Comparison of ENCODE assay signal across 27 cellular contexts in genomic region chr18:64712035-64712434, GRCh38.
"Had no signal": no experiment of that assay in that cellular context is flagged by ENCODE, and none has a peak within 500 bp of the region (broad histone marks: within the 10 kb centered on the region; RNA-seq: fewer than 3 reads in every experiment).

No MANE protein-coding gene starts in this region.

- H3K9me3 Mint-ChIP-seq: endodermal cell; mesothelial cell of epicardium; nephron; neural progenitor cell; stimulated activated memory B cell treated with anti-CD40 and anti-IgM and Interleukin-4, amounts not matched to agents 10 μg/mL and 1 μg/mL and 100 μg/mL, for 72 hours had no signal

- H3K27me3 Mint-ChIP-seq: dendritic cell treated with granulocyte-macrophage colony-stimulating factor and Interleukin-4, amounts not matched to agents 40 ng/mL and 50 ng/mL, for 4 days; naive thymus-derived CD4-positive, alpha-beta T cell; stimulated activated memory B cell treated with anti-CD40 and anti-IgM and Interleukin-4, amounts not matched to agents 10 μg/mL and 1 μg/mL and 100 μg/mL, for 72 hours had no signal

- H3K4me2 ChIP-seq: neural progenitor cell had no signal

- H3K36me3 Mint-ChIP-seq: mesothelial cell of epicardium; naive thymus-derived CD4-positive, alpha-beta T cell; neural progenitor cell; stimulated activated memory B cell treated with anti-CD40 and anti-IgM and Interleukin-4, amounts not matched to agents 10 μg/mL and 1 μg/mL and 100 μg/mL, for 72 hours had no signal

- ATAC-seq: esophagus mucosa; gastrocnemius medialis; left lung; naive thymus-derived CD4-positive, alpha-beta T cell; psoas muscle; right cardiac atrium; stimulated activated memory B cell treated with anti-CD40 and anti-IgM and Interleukin-4, amounts not matched to agents 10 μg/mL and 1 μg/mL and 100 μg/mL, for 72 hours; stimulated activated naive CD8-positive, alpha-beta T cell treated with anti-CD3 and anti-CD28 coated beads, Interleukin-15, Interleukin-2, amounts not matched to agents 100 U/mL and 50 U/mL, for 24 hours had no signal

- H3K9ac ChIP-seq: neural progenitor cell had no signal

- H3K27ac ChIP-seq: colonic mucosa, epithelial cell of prostate, gastrocnemius medialis, left lung, neural progenitor cell, psoas muscle, sigmoid colon, testis, tibial artery, upper lobe of left lung had no signal

- H3K4me1 ChIP-seq: colonic mucosa, gastrocnemius medialis, left lung, neural progenitor cell, psoas muscle, sigmoid colon, testis, tibial artery, upper lobe of left lung had no signal

- H3K27me3 ChIP-seq: colonic mucosa, gastrocnemius medialis, left lung, neural progenitor cell, sigmoid colon, spleen, testis, tibial artery, upper lobe of left lung had no signal

- H3K27ac Mint-ChIP-seq: endodermal cell; mesothelial cell of epicardium; naive thymus-derived CD4-positive, alpha-beta T cell; nephron; neural progenitor cell had no signal

- H3K4me3 ChIP-seq: colonic mucosa, gastrocnemius medialis, left lung, neural progenitor cell, psoas muscle, sigmoid colon, spleen, testis, tibial artery, upper lobe of left lung had no signal

- DNase-seq: colonic mucosa; effector CD8-positive, alpha-beta T cell; endodermal cell; foreskin fibroblast; gastrocnemius medialis; head of caudate nucleus; left lung; mesenchymal stem cell; naive thymus-derived CD4-positive, alpha-beta T cell; nucleus accumbens; psoas muscle; right cardiac atrium; sigmoid colon; spleen; stimulated activated CD4-positive, alpha-beta T cell treated with anti-CD3 and anti-CD28 coated beads, Interleukin-4, amount 100 ng/mL, for 4 hours; stimulated activated naive CD8-positive, alpha-beta T cell treated with anti-CD3 and anti-CD28 coated beads, Interleukin-15, Interleukin-2, amounts not matched to agents 100 U/mL and 50 U/mL, for 24 hours; substantia nigra; testis; tibial artery; upper lobe of left lung had no signal

- H3K36me3 ChIP-seq: colonic mucosa, gastrocnemius medialis, left lung, neural progenitor cell, sigmoid colon, spleen, tibial artery, upper lobe of left lung had no signal

- H3K9me3 ChIP-seq: colonic mucosa, gastrocnemius medialis, left lung, psoas muscle, sigmoid colon, testis, tibial artery, upper lobe of left lung had no signal

- H3K4me1 Mint-ChIP-seq: naive thymus-derived CD4-positive, alpha-beta T cell; neural progenitor cell had no signal

- H3K4me3 Mint-ChIP-seq: dendritic cell treated with granulocyte-macrophage colony-stimulating factor and Interleukin-4, amounts not matched to agents 40 ng/mL and 50 ng/mL, for 4 days; endodermal cell; mesothelial cell of epicardium; naive thymus-derived CD4-positive, alpha-beta T cell; nephron; neural progenitor cell; stimulated activated memory B cell treated with anti-CD40 and anti-IgM and Interleukin-4, amounts not matched to agents 10 μg/mL and 1 μg/mL and 100 μg/mL, for 72 hours had no signal
